Comparison of ENCODE assay signal across 8 cellular contexts in genomic region chr2:130355578-130356431, GRCh38. TPM values are rescaled to one million over a fixed set of nuclear protein-coding genes. Genes with fewer than 3 reads are reported as not detected.
DNase-seq lines count a peak whose midpoint lies in the region; ATAC-seq and TF ChIP-seq lines count a peak whose summit lies in the region.

A gene with protein sequence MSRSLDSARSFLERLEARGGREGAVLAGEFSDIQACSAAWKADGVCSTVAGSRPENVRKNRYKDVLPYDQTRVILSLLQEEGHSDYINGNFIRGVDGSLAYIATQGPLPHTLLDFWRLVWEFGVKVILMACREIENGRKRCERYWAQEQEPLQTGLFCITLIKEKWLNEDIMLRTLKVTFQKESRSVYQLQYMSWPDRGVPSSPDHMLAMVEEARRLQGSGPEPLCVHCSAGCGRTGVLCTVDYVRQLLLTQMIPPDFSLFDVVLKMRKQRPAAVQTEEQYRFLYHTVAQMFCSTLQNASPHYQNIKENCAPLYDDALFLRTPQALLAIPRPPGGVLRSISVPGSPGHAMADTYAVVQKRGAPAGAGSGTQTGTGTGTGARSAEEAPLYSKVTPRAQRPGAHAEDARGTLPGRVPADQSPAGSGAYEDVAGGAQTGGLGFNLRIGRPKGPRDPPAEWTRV (plus strand): TSS chr2:130356056. CDS start chr2:130356108, 52 bp downstream.

- H3K4me1 ChIP-seq in KMS-11 (ENCODE audit: low read depth, poor library complexity, severe bottlenecking), result no peaks in the 10 kb centered on the region
- peaks cover 6% of the 10 kb centered on the region for H3K4me1 ChIP-seq in osteoblast (ENCODE audit: insufficient read depth, low read length)
- H3K4me1 ChIP-seq in vagina, result peaks cover 26% of the 10 kb centered on the region

- peak within 1 kb of the TSS; percentile 79 for H2AFZ ChIP-seq in KMS-11 (ENCODE audit: low read depth)
- peak within 1 kb of the TSS; percentile 92 for H2AFZ ChIP-seq in osteoblast (ENCODE audit: low read length)

- no peak for TF ChIP-seq CTCF in KMS-11 (conservative IDR thresholded peaks at IDR 0.05; ENCODE audit: low read depth, low read length)
- TF ChIP-seq CTCF in osteoblast (IDR thresholded peaks at IDR 0.05; ENCODE audit: extremely low read depth, low read depth, low read length), result peak; percentile 34
- peak; percentile 34 to 58 (median 35) for TF ChIP-seq CTCF in vagina (IDR thresholded peaks at IDR 0.05)

- peak within 1 kb of the TSS; percentile 83 for H3K4me3 Mint-ChIP-seq in activated naive CD8-positive, alpha-beta T cell treated with anti-CD3 and anti-CD28 coated beads, Interleukin-2, amount 10 ng/mL, durations not matched to agents 7 days and 5 days

- H3K27ac Mint-ChIP-seq in activated naive CD8-positive, alpha-beta T cell treated with anti-CD3 and anti-CD28 coated beads, Interleukin-2, amount 10 ng/mL, durations not matched to agents 7 days and 5 days, result no peak within 1 kb of the TSS

- H3K79me2 ChIP-seq in KMS-11 (ENCODE audit: insufficient read depth, low read depth) (no peaks in the 10 kb centered on the region), osteoblast (ENCODE audit: insufficient read depth, low read length) (no peaks in the 10 kb centered on the region)

- H4K20me1 ChIP-seq in KMS-11 (ENCODE audit: insufficient read depth) (no peaks in the 10 kb centered on the region), osteoblast (ENCODE audit: insufficient read depth, low read length) (no peaks in the 10 kb centered on the region)

- peak; percentile 85 for DNase-seq in GM04504 (ENCODE audit: low read depth)
- DNase-seq in SK-MEL-5 (ENCODE audit: low read depth, low spot score), result peak; percentile 82
- peak; percentile 74 for DNase-seq in activated naive CD8-positive, alpha-beta T cell treated with anti-CD3 and anti-CD28 coated beads, Interleukin-2, amount 10 ng/mL, durations not matched to agents 7 days and 5 days
- DNase-seq in head of caudate nucleus, result peak; percentile 64 to 94 (median 89)
- DNase-seq in osteoblast (ENCODE audit: insufficient read length, low spot score, missing footprints), result peak; percentile 99
- DNase-seq in vagina (ENCODE audit: extremely low spot score in 2 of 2), result peak; percentile 82 to 97

- peak within 1 kb of the TSS; percentile 44; the same call in 1 of the 2 replicates for H3K9ac ChIP-seq in KMS-11

- POLR2A ChIA-PET in activated naive CD8-positive, alpha-beta T cell treated with anti-CD3 and anti-CD28 coated beads, Interleukin-2, amount 10 ng/mL, durations not matched to agents 7 days and 5 days (lab: Charles Lee), result interaction anchor here (1.0 to 1.9 kb wide), 2 partner anchors 13 to 17 kb away, joined by 3 to 18 read pairs; partner anchors contain the start of gene IMP4

- intact Hi-C loops in head of caudate nucleus (cut with DNase I) (no loop called here), vagina (cut with DNase I) (no loop called here)

- no peak within 1 kb of the TSS for H3K27ac ChIP-seq in KMS-11
- H3K27ac ChIP-seq in osteoblast (ENCODE audit: low read depth, low read length), result peak within 1 kb of the TSS; percentile 23
- peak within 1 kb of the TSS; percentile 69 for H3K27ac ChIP-seq in vagina

- H3K36me3 ChIP-seq in KMS-11 (ENCODE audit: insufficient read depth) (no peaks in the 10 kb centered on the region), osteoblast (ENCODE audit: insufficient read depth, low read length) (no peaks in the 10 kb centered on the region), vagina (no peaks in the 10 kb centered on the region)

- in situ Hi-C loops in SK-MEL-5 (cut with HindIII; ENCODE audit: low pct_unique_long_range_greater_than_20kb, low sequenced_read_pairs), result no loop called here

- H3K9me3 Mint-ChIP-seq in activated naive CD8-positive, alpha-beta T cell treated with anti-CD3 and anti-CD28 coated beads, Interleukin-2, amount 10 ng/mL, durations not matched to agents 7 days and 5 days, result no peaks in the 10 kb centered on the region

- H3K4me2 ChIP-seq in KMS-11 (peak within 1 kb of the TSS; percentile 74), osteoblast (ENCODE audit: insufficient read depth, low read length) (peak within 1 kb of the TSS; percentile 88)

- H3K9me3 ChIP-seq in osteoblast (ENCODE audit: low read depth, low read length) (no peaks in the 10 kb centered on the region), vagina (no peaks in the 10 kb centered on the region)

- H3K4me3 ChIP-seq in KMS-11 (IDR thresholded peaks at IDR 0.05; ENCODE audit: insufficient read depth, low read depth, low read length) (peak within 1 kb of the TSS; percentile 48), osteoblast (ENCODE audit: insufficient read depth, low read length) (peak within 1 kb of the TSS; percentile 83), vagina (peak within 1 kb of the TSS; percentile 63 to 86)

- peak in 1 of 2 donors; percentile 72 for TF ChIP-seq POLR2A in vagina (IDR thresholded peaks at IDR 0.05)

- peaks cover 2% of the 10 kb centered on the region for H3K27me3 Mint-ChIP-seq in activated naive CD8-positive, alpha-beta T cell treated with anti-CD3 and anti-CD28 coated beads, Interleukin-2, amount 10 ng/mL, durations not matched to agents 7 days and 5 days

- H3K27me3 ChIP-seq in KMS-11 (ENCODE audit: insufficient read depth, low read depth), result no peaks in the 10 kb centered on the region
- H3K27me3 ChIP-seq in osteoblast (ENCODE audit: insufficient read depth, low read length), result no peaks in the 10 kb centered on the region
- H3K27me3 ChIP-seq in vagina, result no peaks in the 10 kb centered on the region

- peak; percentile 89 for ATAC-seq in GM21825 (IDR thresholded peaks at IDR 0.05; ENCODE audit: unreplicated experiment)
- peak; percentile 94 for ATAC-seq in activated naive CD8-positive, alpha-beta T cell treated with anti-CD3 and anti-CD28 coated beads, Interleukin-2, amount 10 ng/mL, durations not matched to agents 7 days and 5 days (ENCODE audit: low read depth)

- peaks cover 14% of the 10 kb centered on the region for H3K4me1 Mint-ChIP-seq in activated naive CD8-positive, alpha-beta T cell treated with anti-CD3 and anti-CD28 coated beads, Interleukin-2, amount 10 ng/mL, durations not matched to agents 7 days and 5 days

- H3K36me3 Mint-ChIP-seq in activated naive CD8-positive, alpha-beta T cell treated with anti-CD3 and anti-CD28 coated beads, Interleukin-2, amount 10 ng/mL, durations not matched to agents 7 days and 5 days, result no peaks in the 10 kb centered on the region

RNA-seq across cellular contexts. Expression of the gene that starts here (rescaled TPM):
- total RNA-seq in SK-MEL-5 (2014; rRNA removed; shearing (Covaris generic)), result 17.2 and 19.3 TPM in 2 replicates
- 41.1 and 53.4 TPM in 2 replicates for polyA plus RNA-seq in SK-MEL-5 (2015; cell fraction: cytosol; rRNA removed)
- polyA plus RNA-seq in SK-MEL-5 (2015; cell fraction: nucleus; rRNA removed), result 140 and 168 TPM in 2 replicates
- 10 to 100 TPM; 57.7 to 64.5 TPM for total RNA-seq in activated naive CD8-positive, alpha-beta T cell treated with anti-CD3 and anti-CD28 coated beads, Interleukin-2, amount 10 ng/mL, durations not matched to agents 7 days and 5 days
- total RNA-seq in osteoblast (28.6 and 29.0 TPM in 2 replicates), vagina (26.0 TPM)
